ENCODE assay signal across 11 cellular contexts in genomic region chr2:42241517-42241916, GRCh38.
"Had no signal": no experiment of that assay in that cellular context is flagged by ENCODE, and none has a peak within 500 bp of the region (broad histone marks: within the 10 kb centered on the region; RNA-seq: fewer than 3 reads in every experiment).

No MANE protein-coding gene starts in this region.

- H3K4me3 ChIP-seq: breast epithelium, right atrium auricular region had no signal

- H3K9me3 Mint-ChIP-seq: activated naive CD8-positive, alpha-beta T cell treated with anti-CD3 and anti-CD28 coated beads for 36 hours; mesothelial cell of epicardium; stimulated activated effector memory CD8-positive, alpha-beta T cell treated with anti-CD3 and anti-CD28 coated beads, Interleukin-12 subunit alpha, Interleukin-12 subunit beta, amount 100 ng/mL, for 72 hours had no signal

- H3K4me1 ChIP-seq: breast epithelium, right atrium auricular region had no signal

- H3K36me3 ChIP-seq: breast epithelium, right atrium auricular region had no signal

- H3K27ac Mint-ChIP-seq: activated naive CD8-positive, alpha-beta T cell treated with anti-CD3 and anti-CD28 coated beads for 36 hours; mesothelial cell of epicardium; stimulated activated effector memory CD8-positive, alpha-beta T cell treated with anti-CD3 and anti-CD28 coated beads, Interleukin-12 subunit alpha, Interleukin-12 subunit beta, amount 100 ng/mL, for 72 hours had no signal

- ATAC-seq: foreskin keratinocyte; stimulated activated effector memory CD8-positive, alpha-beta T cell treated with anti-CD3 and anti-CD28 coated beads, Interleukin-12 subunit alpha, Interleukin-12 subunit beta, amount 100 ng/mL, for 72 hours had no signal

- H3K9me3 ChIP-seq: breast epithelium, right atrium auricular region had no signal

- H3K27me3 Mint-ChIP-seq: activated naive CD8-positive, alpha-beta T cell treated with anti-CD3 and anti-CD28 coated beads for 36 hours had no signal

- H3K27me3 ChIP-seq: breast epithelium, foreskin keratinocyte, right atrium auricular region had no signal

- DNase-seq: activated CD4-positive, alpha-beta T cell treated with anti-CD3 and anti-CD28 coated beads, Interleukin-2, amount 50 U/mL, for 1 hour; activated naive CD8-positive, alpha-beta T cell treated with anti-CD3 and anti-CD28 coated beads for 36 hours; anterior cingulate cortex; foreskin keratinocyte; head of caudate nucleus; small intestine; trophoblast cell had no signal

- H3K4me3 Mint-ChIP-seq: activated naive CD8-positive, alpha-beta T cell treated with anti-CD3 and anti-CD28 coated beads for 36 hours; mesothelial cell of epicardium; stimulated activated effector memory CD8-positive, alpha-beta T cell treated with anti-CD3 and anti-CD28 coated beads, Interleukin-12 subunit alpha, Interleukin-12 subunit beta, amount 100 ng/mL, for 72 hours had no signal

- H3K27ac ChIP-seq: breast epithelium, foreskin keratinocyte, right atrium auricular region had no signal
